ENCODE assay signal across 1 cellular context in the genomic region with DNA sequence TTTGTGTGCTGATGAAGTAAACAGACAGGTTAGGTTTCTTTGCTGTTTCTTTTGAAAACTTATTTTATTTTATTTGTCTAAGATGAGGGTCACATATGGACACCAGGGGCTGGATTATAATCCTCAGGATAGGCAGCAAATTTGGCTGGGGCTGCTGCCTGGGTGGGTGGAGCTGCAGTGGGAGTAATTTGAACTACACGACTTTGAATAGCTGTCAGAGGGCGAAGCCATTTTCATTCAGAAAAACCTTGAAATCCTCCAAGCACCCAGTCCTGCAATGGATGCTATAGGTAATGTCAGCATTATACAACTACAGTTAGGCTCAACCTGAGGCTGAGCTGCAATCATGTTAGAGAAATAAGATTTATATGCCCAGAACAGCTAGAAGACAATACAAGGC.
TF ChIP-seq lines count a peak whose summit lies in the region.

No MANE protein-coding gene starts in this region.

TF ChIP-seq in H1, 55 proteins besides CTCF, POLR2A, EP300 and RAD21 (continued from another document):
- TF ChIP-seq KDM1A (IDR thresholded peaks at IDR 0.05; ENCODE audit: borderline replicate concordance, low read length) (no peak), TEAD4 (IDR thresholded peaks at IDR 0.05; ENCODE audit: low read depth, low read length) (no peak), CHD1 (IDR thresholded peaks at IDR 0.05; ENCODE audit: low read depth, low read length) (no peak), ASH2L (IDR thresholded peaks at IDR 0.05; ENCODE audit: low read length) (no peak), NRF1 (IDR thresholded peaks at IDR 0.05; ENCODE audit: low read depth, low read length) (no peak), CTBP2 (IDR thresholded peaks at IDR 0.05; ENCODE audit: borderline replicate concordance, insufficient read depth, insufficient read length, low read length) (no peak), SP2 (IDR thresholded peaks at IDR 0.05; ENCODE audit: low read length) (no peak), RBBP5 (IDR thresholded peaks at IDR 0.05; ENCODE audit: borderline replicate concordance, low read depth, low read length) (no peak), JUND (IDR thresholded peaks at IDR 0.05; ENCODE audit: low read length) (no peak), RNF2 (IDR thresholded peaks at IDR 0.05; ENCODE audit: borderline replicate concordance, low read depth, low read length, missing control alignments, poor library complexity, severe bottlenecking) (no peak)
